ENCODE assay signal across 18 cellular contexts in the genomic region with DNA sequence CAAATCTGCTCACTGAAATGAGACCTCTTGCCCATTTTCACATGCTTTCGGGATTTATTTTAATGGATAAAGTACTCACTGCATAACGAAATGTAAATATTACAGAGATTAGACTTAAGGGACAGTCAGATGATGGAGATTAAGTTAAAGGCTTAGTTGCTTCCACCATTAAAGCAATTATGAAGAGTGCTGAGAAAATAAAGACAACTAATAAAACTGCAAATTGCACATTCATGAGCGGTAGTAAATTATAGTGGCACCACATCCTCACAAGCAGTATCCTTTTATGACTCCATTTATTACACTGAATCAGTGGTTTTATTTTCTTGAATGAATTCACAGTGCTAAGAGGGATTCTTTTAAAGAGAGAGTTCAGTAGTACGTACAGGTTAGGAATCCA.
DNase-seq lines count a peak whose midpoint lies in the region; TF ChIP-seq lines count a peak whose summit lies in the region.
"Had no signal": no experiment of that assay in that cellular context is flagged by ENCODE, and none has a peak within 500 bp of the region (broad histone marks: within the 10 kb centered on the region; RNA-seq: fewer than 3 reads in every experiment).

No MANE protein-coding gene starts in this region.

- CTCF ChIA-PET in A673 (lab: Charles Lee): no interaction called here
- CTCF ChIA-PET in RWPE1 (lab: Yijun Ruan, JAX): no interaction called here

- H3K27me3 ChIP-seq in A673 (replicated peaks; ENCODE audit: insufficient read depth, low read depth, low read length, poor library complexity): peaks cover 38% of the 10 kb centered on the region
- H3K27me3 ChIP-seq in right atrium auricular region: no peaks in the 10 kb centered on the region

- H3K27ac ChIP-seq in A673 (ENCODE audit: low read depth, low read length, poor library complexity, severe bottlenecking) (no peak overlapping the region), right atrium auricular region (no peak overlapping the region), RWPE1 (no peak overlapping the region)
- H3K27ac ChIP-seq: C4-2B had no signal

- BruUV-seq in A673 (replicated peaks; lab: Mats Ljungman, UMichigan): no TSS peak

- H3K4me3 ChIP-seq in A673 (ENCODE audit: low read depth, low read length, poor library complexity, severe bottlenecking): no peak overlapping the region
- no peak overlapping the region for H3K4me3 ChIP-seq in right atrium auricular region

- H3K9me3 ChIP-seq in A673 (ENCODE audit: low read depth, low read length, poor library complexity, severe bottlenecking) (no peaks in the 10 kb centered on the region), right atrium auricular region (no peaks in the 10 kb centered on the region)

- no peaks in the 10 kb centered on the region for H3K4me1 ChIP-seq in A673 (ENCODE audit: insufficient read depth, low read length, poor library complexity, severe bottlenecking)
- no peaks in the 10 kb centered on the region for H3K4me1 ChIP-seq in right atrium auricular region

- TF ChIP-seq CTCF in A673 (conservative IDR thresholded peaks at IDR 0.05; ENCODE audit: low read depth, low read length) (no peak), right atrium auricular region (IDR thresholded peaks at IDR 0.05) (no peak), RWPE1 (conservative IDR thresholded peaks at IDR 0.05; ENCODE audit: low read depth) (no peak)

- no peaks in the 10 kb centered on the region for H3K36me3 ChIP-seq in A673 (ENCODE audit: insufficient read depth, low read length, poor library complexity, severe bottlenecking)
- no peaks in the 10 kb centered on the region for H3K36me3 ChIP-seq in right atrium auricular region

- POLR2A ChIA-PET in A673 (lab: Charles Lee; ENCODE audit: low non-redundant PET) (no interaction called here), RWPE1 (lab: Yijun Ruan, JAX; ENCODE audit: low non-redundant PET) (no interaction called here)

- DNase-seq in A673 (ENCODE audit: low spot score) (peak; percentile 41), D341Med (ENCODE audit: low spot score) (peak; percentile 20), NCI-H1105 treated with DMSO at 0.1 percent for 48 hours (lab: John Stamatoyannopoulos, UW) (peak; percentile 64), NCI-H82 treated with DMSO at 0.1 percent for 48 hours (lab: John Stamatoyannopoulos, UW; ENCODE audit: unreplicated experiment) (peak; percentile 13), right atrium auricular region (ENCODE audit: low spot score) (no peak), SW 1271 (lab: John Stamatoyannopoulos, UW) (no peak), RWPE1 (ENCODE audit: low spot score) (no peak)
- DNase-seq: CD8-positive, alpha-beta memory T cell; DMS153; DND-41; HCEC 1CT; Karpas-422; NCI-H1092 treated with DMSO at 0.1 percent for 48 hours; NCI-H187; NCI-H526 treated with DMSO at 0.1 percent for 48 hours; RPMI8226; SHP77 had no signal

- intact Hi-C loops in A673 (cut with micrococcal nuclease; ENCODE audit: unreplicated experiment): no loop called here

Comparison
In these comparisons a context has a peak if more than half of its experiments do, and no peak if none do; other contexts are left out.
1. DNase-seq: peak in A673 (single experiment), D341Med (single experiment), NCI-H1105 treated with DMSO at 0.1 percent for 48 hours (single experiment) and NCI-H82 treated with DMSO at 0.1 percent for 48 hours (single experiment); none in right atrium auricular region (single experiment), SW 1271 (0 of 2) and RWPE1 (single experiment).